Comparison of ENCODE assay signal across 19 cellular contexts in genomic region chr3:195410546-195410945, GRCh38.
"Had no signal": no experiment of that assay in that cellular context is flagged by ENCODE, and none has a peak within 500 bp of the region (broad histone marks: within the 10 kb centered on the region; RNA-seq: fewer than 3 reads in every experiment).

No MANE protein-coding gene starts in this region.

- H3K27me3 Mint-ChIP-seq: activated CD4-positive, alpha-beta memory T cell treated with anti-CD3 and anti-CD28 coated beads, Interleukin-2, amount 10 ng/mL, durations not matched to agents 7 days and 5 days; activated T-cell treated with anti-CD3 and anti-CD28 coated beads, Interleukin-2, amount 50 U/mL, for 24 hours; effector memory CD8-positive, alpha-beta T cell had no signal

- ATAC-seq: foreskin keratinocyte, left lung, psoas muscle, right cardiac atrium had no signal

- H3K4me3 ChIP-seq: left lung, ovary, psoas muscle, tibial artery, vagina had no signal

- H3K4me1 ChIP-seq: foreskin keratinocyte, psoas muscle, vagina had no signal

- H3K27ac ChIP-seq: foreskin keratinocyte, left lung, ovary, psoas muscle, tibial artery, vagina had no signal

- H3K27ac Mint-ChIP-seq: activated CD4-positive, alpha-beta memory T cell treated with anti-CD3 and anti-CD28 coated beads, Interleukin-2, amount 10 ng/mL, durations not matched to agents 7 days and 5 days; activated T-helper 2 cell treated with anti-CD3 and anti-CD28 coated beads, Interferon-gamma antibody, Interleukin-2, Interleukin-4, amounts not matched to agents 10 μg/mL and 5 μg/mL and 100 μg/mL, durations not matched to agents 14 hours and 24 hours and 36 hours; effector memory CD8-positive, alpha-beta T cell; T-helper 2 cell treated with Interferon-gamma antibody and Interleukin-4, amounts not matched to agents 5 μg/mL and 100 μg/mL, for 36 hours had no signal

- H3K27me3 ChIP-seq: foreskin keratinocyte, left lung, ovary, tibial artery, vagina had no signal

- H3K9me3 ChIP-seq: left lung, ovary, psoas muscle, tibial artery, vagina had no signal

- H3K4me3 Mint-ChIP-seq: activated CD4-positive, alpha-beta memory T cell treated with anti-CD3 and anti-CD28 coated beads, Interleukin-2, amount 10 ng/mL, durations not matched to agents 7 days and 5 days; T-helper 2 cell treated with Interferon-gamma antibody and Interleukin-4, amounts not matched to agents 5 μg/mL and 100 μg/mL, for 36 hours had no signal

- H3K36me3 ChIP-seq: ovary, tibial artery, vagina had no signal

- H3K9me3 Mint-ChIP-seq: activated CD4-positive, alpha-beta memory T cell treated with anti-CD3 and anti-CD28 coated beads, Interleukin-2, amount 10 ng/mL, durations not matched to agents 7 days and 5 days; activated T-cell treated with anti-CD3 and anti-CD28 coated beads, Interleukin-2, amount 50 U/mL, for 24 hours; effector memory CD8-positive, alpha-beta T cell had no signal

- DNase-seq: activated CD4-positive, alpha-beta memory T cell treated with anti-CD3 and anti-CD28 coated beads, Interleukin-2, amount 10 ng/mL, durations not matched to agents 7 days and 5 days; activated CD4-positive, alpha-beta T cell treated with anti-CD3 and anti-CD28 coated beads for 4 hours; activated naive CD4-positive, alpha-beta T cell treated with anti-CD3 and anti-CD28 coated beads, Interleukin-2, amount 50 U/mL, for 16 hours; activated T-cell treated with anti-CD3 and anti-CD28 coated beads, Interleukin-2, amount 50 U/mL, for 24 hours; amniotic stem cell; effector memory CD8-positive, alpha-beta T cell; head of caudate nucleus; left lung; ovary; psoas muscle; right cardiac atrium; stimulated activated CD4-positive, alpha-beta T cell treated with anti-CD3 and anti-CD28 coated beads, Interleukin-2, amount 100 ng/mL, for 24 hours; stimulated activated naive CD8-positive, alpha-beta T cell treated with anti-CD3 and anti-CD28 coated beads, Interleukin-15, Interleukin-2, amounts not matched to agents 100 U/mL and 50 U/mL, for 24 hours; substantia nigra; tibial artery had no signal
